Comparison of ENCODE assay signal across 12 cellular contexts in genomic region chr10:124737708-124738107, GRCh38. TPM values are rescaled to one million over a fixed set of nuclear protein-coding genes. Genes with fewer than 3 reads are reported as not detected.
A peak's percentile ranks its signal among the peaks of the same experiment; 100 is the strongest.
DNase-seq lines count a peak whose midpoint lies in the region; ATAC-seq and TF ChIP-seq lines count a peak whose summit lies in the region.
"Had no signal": no experiment of that assay in that cellular context is flagged by ENCODE, and none has a peak within 500 bp of the region (broad histone marks: within the 10 kb centered on the region; RNA-seq: fewer than 3 reads in every experiment).

No MANE protein-coding gene starts in this region.

- peak overlapping the region; percentile 38 for H3K27ac ChIP-seq in BLaER1
- H3K27ac ChIP-seq in Peyer's patch = peak overlapping the region; percentile 1 to 92 (median 90)
- H3K27ac ChIP-seq in esophagus muscularis mucosa (replicated peaks in 1 of 4) = peak overlapping the region; percentile 89 to 90 (median 89)
- H3K27ac ChIP-seq in sigmoid colon = peak overlapping the region; percentile 86 to 94 (median 89)

- H3K9me3 ChIP-seq in BLaER1 (no peaks in the 10 kb centered on the region), Peyer's patch (no peaks in the 10 kb centered on the region), esophagus muscularis mucosa (no peaks in the 10 kb centered on the region), sigmoid colon (no peaks in the 10 kb centered on the region)

- H3K27me3 ChIP-seq in BLaER1 (no peaks in the 10 kb centered on the region), Peyer's patch (no peaks in the 10 kb centered on the region), esophagus muscularis mucosa (no peaks in the 10 kb centered on the region), sigmoid colon (no peaks in the 10 kb centered on the region)

- no peak for TF ChIP-seq EP300 in esophagus muscularis mucosa (IDR thresholded peaks at IDR 0.05)
- no peak for TF ChIP-seq EP300 in sigmoid colon (IDR thresholded peaks at IDR 0.05)

- intact Hi-C loops in esophagus muscularis mucosa (cut with DNase I) = no loop called here
- intact Hi-C loops in sigmoid colon (cut with DNase I) = loop anchor here (5.0 kb wide), 1 partner anchor 45 kb away; no protein-coding TSS in a partner anchor

- TF ChIP-seq POLR2A in Peyer's patch (IDR thresholded peaks at IDR 0.05) (no peak), esophagus muscularis mucosa (IDR thresholded peaks at IDR 0.05; ENCODE audit: low read depth) (no peak), sigmoid colon (IDR thresholded peaks at IDR 0.05) (no peak)

- ATAC-seq in GM19467 (IDR thresholded peaks at IDR 0.05; ENCODE audit: unreplicated experiment) = no peak

- WGBS in esophagus muscularis mucosa = 79% methylated on average over 2 of the region's 2 CpGs
- 60 to 70% methylated on average over 2 of the region's 2 CpGs for WGBS in sigmoid colon, 2 donors

- DNase-seq in Peyer's patch (no peak), esophagus muscularis mucosa (ENCODE audit: extremely low spot score) (peak; percentile 34), sigmoid colon (no peak), AG20443 (ENCODE audit: low spot score) (no peak), NCI-H187 (lab: John Stamatoyannopoulos, UW) (no peak), NCI-H1417 (lab: John Stamatoyannopoulos, UW) (no peak)
- DNase-seq: activated naive CD4-positive, alpha-beta T cell treated with Interleukin-2 at 50 U/mL for 16 hours; foreskin fibroblast; NCI-H1048; NCI-H526 had no signal

- H3K4me3 ChIP-seq in BLaER1 = no peak overlapping the region
- no peak overlapping the region for H3K4me3 ChIP-seq in Peyer's patch
- H3K4me3 ChIP-seq in esophagus muscularis mucosa = no peak overlapping the region
- no peak overlapping the region for H3K4me3 ChIP-seq in sigmoid colon

- H3K4me2 ChIP-seq in BLaER1 = peak overlapping the region; percentile 92

- H3K36me3 ChIP-seq in BLaER1 (no peaks in the 10 kb centered on the region), Peyer's patch (no peaks in the 10 kb centered on the region), esophagus muscularis mucosa (no peaks in the 10 kb centered on the region), sigmoid colon (no peaks in the 10 kb centered on the region)

- H3K4me1 ChIP-seq in BLaER1 (peaks cover 100% of the 10 kb centered on the region), Peyer's patch (peaks cover 15 to 96% (median 68%) of the 10 kb centered on the region in 4 donors), esophagus muscularis mucosa (peaks cover 98 to 100% (median 100%) of the 10 kb centered on the region in 4 donors), sigmoid colon (peaks cover 0 to 100% (median 99%) of the 10 kb centered on the region in 4 donors)

- no peak overlapping the region; the same call in 1 of the 2 replicates for H3K9ac ChIP-seq in BLaER1

- peaks cover 99% of the 10 kb centered on the region for H4K20me1 ChIP-seq in BLaER1

- TF ChIP-seq CTCF in Peyer's patch (IDR thresholded peaks at IDR 0.05) (no peak), esophagus muscularis mucosa (IDR thresholded peaks at IDR 0.05) (no peak), sigmoid colon (IDR thresholded peaks at IDR 0.05) (no peak)

RNA-seq across cellular contexts. Expression of gene FAM53B, which starts 6.5 kb away (rescaled TPM):
- total RNA-seq in Peyer's patch (10 to 100 TPM; 72.7 to 92.1 (median 80.5) TPM), esophagus muscularis mucosa (10 to 100 TPM; 25.2 to 43.3 (median 34.7) TPM), sigmoid colon (10 to 100 TPM; 32.3 to 36.6 (median 34.4) TPM)
- polyA plus RNA-seq in sigmoid colon = 10 to 100 TPM in 2 of 3 donors, 1 to 10 TPM in 1; 9.6 to 36.4 (median 12.0) TPM

RNA-seq across cellular contexts. Expression of gene EEF1AKMT2, which starts 54.0 kb away (rescaled TPM):
- total RNA-seq in Peyer's patch = 10 to 100 TPM in 3 of 4 donors, 1 to 10 TPM in 1; 9.5 to 23.3 (median 18.5) TPM
- 10 to 100 TPM in 2 of 4 donors, 1 to 10 TPM in 2; 9.0 to 11.9 (median 10.0) TPM for total RNA-seq in esophagus muscularis mucosa
- total RNA-seq in sigmoid colon = 10 to 100 TPM in 3 of 4 donors, 1 to 10 TPM in 1; 10.0 to 19.7 (median 15.5) TPM
- polyA plus RNA-seq in sigmoid colon = 10 to 100 TPM; 11.0 to 15.7 (median 15.6) TPM

Comparison
In these comparisons a context has a peak if more than half of its experiments do, and no peak if none do; other contexts are left out.
1. H3K27ac ChIP-seq: peak in every context shown above with its lines; median percentile 90 in Peyer's patch; 89 in esophagus muscularis mucosa; 89 in sigmoid colon; 38 in BLaER1.